In the genomic region with DNA sequence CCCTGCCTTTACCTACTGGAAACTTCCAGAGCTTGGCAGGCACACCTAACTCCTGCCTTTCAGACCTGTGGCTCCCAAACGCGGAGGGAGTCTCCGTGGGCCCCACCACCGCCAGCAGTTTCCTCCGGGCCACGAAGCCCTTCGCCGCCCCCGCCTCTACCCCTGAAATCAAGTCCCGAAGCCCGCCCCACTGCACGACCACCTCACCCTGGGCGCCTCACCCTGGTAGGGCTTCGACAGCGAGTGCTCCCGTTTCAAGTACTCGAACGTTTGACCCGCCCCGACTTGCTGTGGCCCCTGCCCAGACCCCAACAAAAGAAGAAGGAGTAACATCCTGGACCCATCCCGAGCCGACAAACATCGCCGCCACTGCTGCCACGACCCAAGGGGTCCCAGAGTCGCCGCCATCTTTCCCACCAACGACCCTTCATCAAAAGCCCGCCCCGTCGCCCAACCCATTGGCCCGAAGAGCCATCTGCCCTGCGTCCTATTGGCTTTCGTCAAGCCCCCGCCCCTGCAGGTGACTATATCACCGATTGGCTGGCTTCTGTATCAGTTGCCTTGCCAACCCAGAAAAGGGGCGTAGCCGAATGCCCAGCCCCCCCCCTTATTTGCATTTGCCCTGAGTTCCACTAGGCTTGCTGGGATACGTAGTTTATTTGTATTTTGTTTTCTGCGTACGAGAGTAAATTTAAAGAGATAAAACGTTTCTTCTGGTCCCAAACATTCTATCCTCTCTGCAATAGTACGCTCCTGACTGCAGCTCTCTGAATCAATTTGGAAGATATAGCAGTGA, we compare ENCODE assay signal across 8 cellular contexts. TPM values are rescaled to one million over a fixed set of nuclear protein-coding genes. Genes with fewer than 3 reads are reported as not detected.
A peak's percentile ranks its signal among the peaks of the same experiment; 100 is the strongest.
DNase-seq lines count a peak whose midpoint lies in the region; ATAC-seq and TF ChIP-seq lines count a peak whose summit lies in the region.

A gene with protein sequence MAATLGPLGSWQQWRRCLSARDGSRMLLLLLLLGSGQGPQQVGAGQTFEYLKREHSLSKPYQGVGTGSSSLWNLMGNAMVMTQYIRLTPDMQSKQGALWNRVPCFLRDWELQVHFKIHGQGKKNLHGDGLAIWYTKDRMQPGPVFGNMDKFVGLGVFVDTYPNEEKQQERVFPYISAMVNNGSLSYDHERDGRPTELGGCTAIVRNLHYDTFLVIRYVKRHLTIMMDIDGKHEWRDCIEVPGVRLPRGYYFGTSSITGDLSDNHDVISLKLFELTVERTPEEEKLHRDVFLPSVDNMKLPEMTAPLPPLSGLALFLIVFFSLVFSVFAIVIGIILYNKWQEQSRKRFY (minus strand): TSS at position 432 of the 796 bp plus-strand sequence. CDS start 24 bp downstream, at position 408.

- H3K9me3 ChIP-seq in cardiac muscle cell (ENCODE audit: low read depth) (no peaks in the 10 kb centered on the region), trophoblast cell (ENCODE audit: insufficient read depth, low read depth, low read length) (no peaks in the 10 kb centered on the region), transverse colon (no peaks in the 10 kb centered on the region)

- intact Hi-C loops in transverse colon (cut with DNase I; ENCODE audit: low total_unique reads), result no loop called here

- H3K4ac ChIP-seq in trophoblast cell (ENCODE audit: low read depth, low read length), result peak within 1 kb of the TSS; percentile 42

- H3K27me3 ChIP-seq in cardiac muscle cell (no peaks in the 10 kb centered on the region), trophoblast cell (ENCODE audit: insufficient read depth, low read length) (no peaks in the 10 kb centered on the region), transverse colon (no peaks in the 10 kb centered on the region)

- peak within 1 kb of the TSS; percentile 36 for H2AK5ac ChIP-seq in trophoblast cell (ENCODE audit: low read length)

- H3K79me2 ChIP-seq in trophoblast cell (ENCODE audit: control insufficient read depth, insufficient read depth, low read length, poor library complexity), result peaks cover 3% of the 10 kb centered on the region

- peak within 1 kb of the TSS; percentile 85 for H3K9ac ChIP-seq in trophoblast cell (ENCODE audit: low read length)

- peak within 1 kb of the TSS; percentile 83 for H4K12ac ChIP-seq in trophoblast cell (ENCODE audit: low read depth, low read length)

- H3K4me2 ChIP-seq in trophoblast cell (ENCODE audit: low read length), result peak within 1 kb of the TSS; percentile 92

- peak within 1 kb of the TSS; percentile 36 for H3K14ac ChIP-seq in trophoblast cell (ENCODE audit: low read length)

- H2BK5ac ChIP-seq in trophoblast cell (ENCODE audit: low read depth, low read length, poor library complexity), result peak within 1 kb of the TSS; percentile 25

- H3K23ac ChIP-seq in trophoblast cell (ENCODE audit: low read length), result peak within 1 kb of the TSS; percentile 56

- H3K4me3 ChIP-seq in GM12865 (ENCODE audit: low read depth, low read length), result peak within 1 kb of the TSS; percentile 91
- peak within 1 kb of the TSS; percentile 61 for H3K4me3 ChIP-seq in cardiac muscle cell
- peak within 1 kb of the TSS; percentile 100 for H3K4me3 ChIP-seq in trophoblast cell (ENCODE audit: low read depth, low read length)
- peak within 1 kb of the TSS; percentile 66 to 95 (median 82) for H3K4me3 ChIP-seq in transverse colon

- peak within 1 kb of the TSS; percentile 24 for H3K18ac ChIP-seq in trophoblast cell (ENCODE audit: low read length)

- WGBS in adipose tissue, 3 donors, result 1% methylated on average over 43 of the region's 43 CpGs
- no CpG with 5 or more reads among the region's 43 CpGs for WGBS in trophoblast cell (ENCODE audit: extremely low coverage, insufficient coverage, insufficient read length)
- WGBS in transverse colon (ENCODE audit: low coverage in 1 of 2), 2 donors, result 0% methylated on average over 2 to 40 of the region's 43 CpGs

- H2AFZ ChIP-seq in trophoblast cell (ENCODE audit: insufficient read depth, low read length, poor library complexity), result peak within 1 kb of the TSS; percentile 19

- H3K36me3 ChIP-seq in cardiac muscle cell, result peaks cover 15% of the 10 kb centered on the region
- peaks cover 0 to 7% of the 10 kb centered on the region in 2 experiments for H3K36me3 ChIP-seq in trophoblast cell (ENCODE audit: control insufficient read depth in 1 of 2, insufficient read depth in 2 of 2, low read length in 2 of 2)
- peaks cover 0 to under 1% (median 0%) of the 10 kb centered on the region in 4 donors for H3K36me3 ChIP-seq in transverse colon

- peak within 1 kb of the TSS; percentile 79 for H4K8ac ChIP-seq in trophoblast cell (ENCODE audit: low read depth, low read length)

- TF ChIP-seq CTCF in GM12865 (IDR thresholded peaks at IDR 0.05; ENCODE audit: insufficient read depth, low read depth, low read length, missing control alignments) (no peak), cardiac muscle cell (IDR thresholded peaks at IDR 0.05; ENCODE audit: low read depth, low read length) (no peak), transverse colon (IDR thresholded peaks at IDR 0.05) (peak in 1 of 5 experiments; percentile 36)

- TF ChIP-seq EP300 in transverse colon (IDR thresholded peaks at IDR 0.05; ENCODE audit: low read depth), result no peak

- H3K27ac ChIP-seq in adipose tissue (ENCODE audit: low read depth, low read length), result no peak within 1 kb of the TSS
- peak within 1 kb of the TSS; percentile 76 for H3K27ac ChIP-seq in cardiac muscle cell
- no peak within 1 kb of the TSS for H3K27ac ChIP-seq in trophoblast cell (ENCODE audit: low read depth, low read length)
- peak within 1 kb of the TSS; percentile 74 to 91 (median 86) for H3K27ac ChIP-seq in transverse colon

- no peak within 1 kb of the TSS for H2BK12ac ChIP-seq in trophoblast cell (ENCODE audit: low read length)

- peaks cover 4% of the 10 kb centered on the region for H3K79me1 ChIP-seq in trophoblast cell (ENCODE audit: low read length)

- peaks cover 3% of the 10 kb centered on the region for H3K4me1 ChIP-seq in cardiac muscle cell (ENCODE audit: low read depth)
- peaks cover 4 to 6% of the 10 kb centered on the region in 2 experiments for H3K4me1 ChIP-seq in trophoblast cell (ENCODE audit: control insufficient read depth in 1 of 2, insufficient read depth in 2 of 2, low read length in 2 of 2)
- peaks cover 7 to 35% (median 19%) of the 10 kb centered on the region in 4 donors for H3K4me1 ChIP-seq in transverse colon

- H2BK120ac ChIP-seq in trophoblast cell (ENCODE audit: insufficient read depth, low read length, poor library complexity), result no peak within 1 kb of the TSS

- DNase-seq in GM12865 (ENCODE audit: low read depth) (peak; percentile 98), NCI-H1417 treated with DMSO at 0.1 percent for 48 hours (lab: John Stamatoyannopoulos, UW) (peak; percentile 77), SW480 (ENCODE audit: low spot score) (peak; percentile 98), cardiac muscle cell (ENCODE audit: low read depth in 1 of 2, low spot score in 1 of 2) (peak; percentile 98 to 99), trophoblast cell (peak; percentile 97), transverse colon (peak; percentile 99)

- TF ChIP-seq POLR2A in transverse colon (IDR thresholded peaks at IDR 0.05), result peak; percentile 57

- peak; percentile 100 for ATAC-seq in HG02763 (IDR thresholded peaks at IDR 0.05; ENCODE audit: unreplicated experiment)

- in situ Hi-C loops in transverse colon (cut with MboI; ENCODE audit: low pct_ligation_motif_present in 1 of 4, low pct_unique_long_range_greater_than_20kb in 1 of 4, low sequenced_read_pairs in 3 of 4), result no loop called here

- H4K91ac ChIP-seq in trophoblast cell (ENCODE audit: low read depth, low read length), result peak within 1 kb of the TSS; percentile 47

RNA-seq across cellular contexts. Expression of the gene that starts here (rescaled TPM):
- polyA plus RNA-seq in adipose tissue (10 to 100 TPM in 2 of 3 donors, 1 to 10 TPM in 1; 6.2 to 11.7 (median 10.2) TPM), cardiac muscle cell (51.4 and 64.3 TPM in 2 replicates)
- total RNA-seq in cardiac muscle cell (28.8 and 34.7 TPM in 2 replicates), transverse colon (10 to 100 TPM; 16.7 to 27.3 (median 19.0) TPM)
- 14.0 and 14.6 TPM in 2 replicates for polyA plus RNA-seq in trophoblast cell (2013)

Comparison
In these comparisons a context has a peak if more than half of its experiments do, and no peak if none do; other contexts are left out.
1. H3K27ac ChIP-seq: peak in cardiac muscle cell (single experiment) and transverse colon (4 of 4); none in adipose tissue (single experiment) and trophoblast cell (single experiment).
2. Peak in every context shown above with its lines, with median percentiles within 50 percentile points of each other: DNase-seq and H3K4me3 ChIP-seq.